Comparison of ENCODE assay signal across 9 cellular contexts in the genomic region with DNA sequence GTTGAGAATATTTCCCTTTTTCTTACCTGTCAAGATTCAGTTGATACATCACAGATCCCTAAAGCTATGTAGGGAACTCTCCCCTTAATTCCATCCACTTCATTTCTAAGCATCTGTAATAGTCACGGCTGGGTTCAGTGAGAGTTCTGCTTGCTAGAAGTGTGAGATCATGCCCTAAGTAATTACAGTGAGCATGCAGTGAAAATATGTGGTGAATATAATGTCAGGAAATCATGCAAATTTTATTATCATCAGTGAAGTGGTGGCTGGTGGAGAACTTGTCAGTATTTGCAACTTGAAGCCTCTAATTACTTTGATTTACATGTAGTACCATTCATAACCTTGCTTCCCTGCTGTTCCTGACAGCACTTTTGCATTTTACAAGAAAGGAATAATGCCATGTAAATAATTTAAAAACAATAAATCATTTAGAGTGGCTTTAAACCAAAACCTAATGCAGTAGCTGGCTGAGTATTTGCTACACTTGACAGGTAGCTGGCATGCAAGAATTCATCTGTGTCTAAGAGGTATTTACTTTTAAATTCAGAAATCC. TPM values are rescaled to one million over a fixed set of nuclear protein-coding genes. Genes with fewer than 3 reads are reported as not detected.
DNase-seq lines count a peak whose midpoint lies in the region; ATAC-seq and TF ChIP-seq lines count a peak whose summit lies in the region.
"Had no signal": no experiment of that assay in that cellular context is flagged by ENCODE, and none has a peak within 500 bp of the region (broad histone marks: within the 10 kb centered on the region; RNA-seq: fewer than 3 reads in every experiment).

No MANE protein-coding gene starts in this region.

- H3K27ac ChIP-seq in brain microvascular endothelial cell (peak overlapping the region; percentile 87), osteoblast (ENCODE audit: low read depth, low read length) (peak overlapping the region; percentile 83)

- H4K20me1 ChIP-seq in osteoblast (ENCODE audit: insufficient read depth, low read length) = no peaks in the 10 kb centered on the region

- H3K36me3 ChIP-seq in brain microvascular endothelial cell (replicated peaks) (no peaks in the 10 kb centered on the region), osteoblast (ENCODE audit: insufficient read depth, low read length) (peaks cover 3% of the 10 kb centered on the region)

- no peaks in the 10 kb centered on the region for H3K9me3 ChIP-seq in osteoblast (ENCODE audit: low read depth, low read length)

- H3K4me3 ChIP-seq in brain microvascular endothelial cell (ENCODE audit: low read depth, low read length) (no peak overlapping the region), osteoblast (ENCODE audit: insufficient read depth, low read length) (peak overlapping the region; percentile 51)
- H3K4me3 ChIP-seq: lung had no signal

- no peak for ATAC-seq in GM18502 (IDR thresholded peaks at IDR 0.05; ENCODE audit: poor library complexity, unreplicated experiment)
- no peak for ATAC-seq in HG02981 (IDR thresholded peaks at IDR 0.05; ENCODE audit: unreplicated experiment)
- ATAC-seq in HG03342 (IDR thresholded peaks at IDR 0.05; ENCODE audit: unreplicated experiment) = no peak
- ATAC-seq in HG03108 (IDR thresholded peaks at IDR 0.05; ENCODE audit: unreplicated experiment) = no peak

- TF ChIP-seq CTCF in brain microvascular endothelial cell (IDR thresholded peaks at IDR 0.05; ENCODE audit: low read depth, low read length, missing control alignments) (no peak), osteoblast (IDR thresholded peaks at IDR 0.05; ENCODE audit: extremely low read depth, low read depth, low read length) (no peak)

- no peaks in the 10 kb centered on the region for H3K79me2 ChIP-seq in osteoblast (ENCODE audit: insufficient read depth, low read length)

- peaks cover 61% of the 10 kb centered on the region for H3K4me1 ChIP-seq in osteoblast (ENCODE audit: insufficient read depth, low read length)

- no peaks in the 10 kb centered on the region for H3K27me3 ChIP-seq in brain microvascular endothelial cell (replicated peaks)
- no peaks in the 10 kb centered on the region for H3K27me3 ChIP-seq in osteoblast (ENCODE audit: insufficient read depth, low read length)

- DNase-seq in GM04503 (ENCODE audit: low read depth) = peak; percentile 68
- peak; percentile 88 to 97 for DNase-seq in NCI-H2081 (lab: John Stamatoyannopoulos, UW)
- peak; percentile 41 for DNase-seq in brain microvascular endothelial cell
- no peak for DNase-seq in osteoblast (ENCODE audit: insufficient read length, low spot score, missing footprints)

- H3K4me2 ChIP-seq in osteoblast (ENCODE audit: insufficient read depth, low read length) = peak overlapping the region; percentile 77

- H2AFZ ChIP-seq in osteoblast (ENCODE audit: low read length) = no peak overlapping the region

- in situ Hi-C loops in brain microvascular endothelial cell (cut with HindIII; ENCODE audit: low pct_ligation_motif_present, low sequenced_read_pairs) = no loop called here

RNA-seq across cellular contexts. Expression of a gene that starts 28.3 kb away (rescaled TPM):
- total RNA-seq in osteoblast = 1.5 and 2.5 TPM in 2 replicates

RNA-seq across cellular contexts. Expression of a gene that starts 40.8 kb away (rescaled TPM):
- total RNA-seq in osteoblast = 7.7 and 10.5 TPM in 2 replicates
